In the genomic region with DNA sequence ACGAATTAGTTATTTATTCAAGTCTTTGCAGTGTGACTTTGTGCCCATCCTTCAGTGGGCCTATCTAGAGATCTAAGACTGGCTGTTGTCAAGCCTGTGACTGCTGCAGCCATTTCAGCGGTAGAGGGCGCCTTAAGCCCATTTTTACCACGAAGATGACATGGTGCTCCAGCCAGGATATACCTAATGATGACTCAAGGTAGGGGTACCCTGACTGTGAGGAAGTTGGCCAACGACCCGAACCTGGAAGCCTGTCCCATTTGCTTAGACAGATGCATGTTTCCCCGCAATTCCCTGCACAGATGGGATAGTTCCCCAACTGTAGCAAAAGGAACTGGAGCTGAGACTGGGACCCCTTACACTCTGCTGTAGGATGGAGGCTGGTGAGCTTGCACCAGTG, we compare ENCODE assay signal across 9 cellular contexts. TPM values are rescaled to one million over a fixed set of nuclear protein-coding genes. Genes with fewer than 3 reads are reported as not detected.
DNase-seq lines count a peak whose midpoint lies in the region; ATAC-seq, FAIRE-seq and TF ChIP-seq lines count a peak whose summit lies in the region.
"Had no signal": no experiment of that assay in that cellular context is flagged by ENCODE, and none has a peak within 500 bp of the region (broad histone marks: within the 10 kb centered on the region; RNA-seq: fewer than 3 reads in every experiment).

No MANE protein-coding gene starts in this region.

- H3K4me1 ChIP-seq in kidney (ENCODE audit: control insufficient read depth in 1 of 2, insufficient read depth in 1 of 2, low read depth in 1 of 2, low read length in 2 of 2): no peaks in the 10 kb centered on the region

- H3K9ac ChIP-seq in kidney (ENCODE audit: low read length in 2 of 2): no peak overlapping the region

- TF ChIP-seq CTCF in D721Med (IDR thresholded peaks at IDR 0.05; ENCODE audit: insufficient read depth, missing control alignments): peak; percentile 9
- peak; percentile 69 for TF ChIP-seq CTCF in VCaP (conservative IDR thresholded peaks at IDR 0.05)
- peak; percentile 14 for TF ChIP-seq CTCF in kidney (IDR thresholded peaks at IDR 0.05; ENCODE audit: borderline replicate concordance, extremely low read depth, insufficient read depth)

- no peaks in the 10 kb centered on the region for H3K36me3 ChIP-seq in kidney (ENCODE audit: control insufficient read depth in 1 of 2, insufficient read depth in 2 of 2, low read length in 2 of 2)

- H3K9me3 ChIP-seq in kidney (ENCODE audit: control insufficient read depth in 1 of 2, low read length in 2 of 2): no peaks in the 10 kb centered on the region

- no peak overlapping the region for H3K27ac ChIP-seq in VCaP
- H3K27ac ChIP-seq in kidney (ENCODE audit: low read depth in 2 of 2, low read length in 2 of 2): no peak overlapping the region

- FAIRE-seq in D721Med (lab: Jason Lieb, UNC) (no peak), kidney (lab: Jason Lieb, UNC) (no peak)

- H3K4me3 ChIP-seq in kidney (ENCODE audit: low read length in 2 of 2): no peak overlapping the region

- no peak for ATAC-seq in GM19467 (IDR thresholded peaks at IDR 0.05; ENCODE audit: unreplicated experiment)

- DNase-seq in D721Med (ENCODE audit: insufficient read length, low spot score) (peak; percentile 38), HT-29 (ENCODE audit: low spot score) (peak; percentile 86), kidney (no peak), ureter (ENCODE audit: low spot score) (no peak), NCI-H1694 (lab: John Stamatoyannopoulos, UW) (no peak), NCI-H2171 treated with DMSO at 0.1 percent for 48 hours (lab: John Stamatoyannopoulos, UW) (no peak)

- intact Hi-C loops in kidney (cut with DNase I): no loop called here

RNA-seq across cellular contexts. Expression of a gene that starts 41.3 kb away (rescaled TPM):
- total RNA-seq in HT-29 (2014; rRNA removed; shearing (Covaris generic)): 31.4 and 42.0 TPM in 2 replicates
- total RNA-seq in kidney: 73.6 TPM
- polyA plus RNA-seq in kidney (ENCODE audit: insufficient read depth, low read depth, low replicate concordance): 58.4 TPM
- 19.4 TPM for total RNA-seq in ureter

RNA-seq across cellular contexts. Expression of a gene that starts 45.1 kb away (rescaled TPM):
- total RNA-seq in HT-29 (2014; rRNA removed; shearing (Covaris generic)): 13.2 and 14.8 TPM in 2 replicates
- total RNA-seq in kidney: 0.82 TPM
- 1.6 TPM for polyA plus RNA-seq in kidney (ENCODE audit: insufficient read depth, low read depth, low replicate concordance)
- total RNA-seq in ureter: not detected
- polyA plus RNA-seq: neural cell had no signal

Comparison
In these comparisons a context has a peak if more than half of its experiments do, and no peak if none do; other contexts are left out.
1. DNase-seq: peak in D721Med (single experiment) and HT-29 (single experiment); none in kidney (single experiment), ureter (single experiment), NCI-H1694 (single experiment) and NCI-H2171 treated with DMSO at 0.1 percent for 48 hours (single experiment).
2. CTCF ChIP-seq: peak in every context shown above with its lines; median percentile 69 in VCaP; 14 in kidney; 9 in D721Med.